Comparison of ENCODE assay signal across 35 cellular contexts in genomic region chr6:103715269-103715668, GRCh38.
"Had no signal": no experiment of that assay in that cellular context is flagged by ENCODE, and none has a peak within 500 bp of the region (broad histone marks: within the 10 kb centered on the region; RNA-seq: fewer than 3 reads in every experiment).

No MANE protein-coding gene starts in this region.

- H3K9me3 Mint-ChIP-seq: activated naive CD4-positive, alpha-beta T cell treated with anti-CD3 and anti-CD28 coated beads for 36 hours; activated T-helper 1 cell treated with anti-CD3 and anti-CD28 coated beads, Interleukin-12 subunit alpha, Interleukin-12 subunit beta, Interleukin-2, Interleukin-4 antibody, amounts not matched to agents 30 ng/mL and 10 ng/mL and 1 ng/mL, durations not matched to agents 14 hours and 24 hours and 36 hours; effector memory CD8-positive, alpha-beta T cell; T-helper 2 cell treated with Interferon-gamma antibody and Interleukin-4, amounts not matched to agents 5 μg/mL and 100 μg/mL, for 36 hours had no signal

- H3K4me1 ChIP-seq: adrenal gland, body of pancreas, esophagus muscularis mucosa, foreskin keratinocyte had no signal

- H3K36me3 ChIP-seq: adrenal gland, esophagus muscularis mucosa, WERI-Rb-1 had no signal

- H3K9me3 ChIP-seq: adrenal gland, body of pancreas, esophagus muscularis mucosa had no signal

- H3K4me3 ChIP-seq: adrenal gland, body of pancreas, esophagus muscularis mucosa had no signal

- DNase-seq: activated B cell treated with CpG ODN at 0.5 μM for 24 hours; activated CD4-positive, alpha-beta T cell treated with anti-CD3 and anti-CD28 coated beads for 48 hours; activated CD4-positive, alpha-beta T cell treated with anti-CD3 and anti-CD28 coated beads, Interleukin-2, amount 50 U/mL, for 1 hour; activated CD4-positive, alpha-beta T cell treated with anti-CD3 and anti-CD28 coated beads, Interleukin-2, amount 50 U/mL, for 48 hours; activated CD8-positive, alpha-beta memory T cell treated with anti-CD3 and anti-CD28 coated beads, Interleukin-2, amount 10 ng/mL, durations not matched to agents 7 days and 5 days; activated CD8-positive, alpha-beta memory T cell treated with anti-CD3 and anti-CD28 coated beads, Interleukin-2, amount 50 U/mL, for 4 hours; activated CD8-positive, alpha-beta T cell treated with anti-CD3 and anti-CD28 coated beads, Interleukin-2, amount 10 ng/mL, durations not matched to agents 7 days and 5 days; activated effector memory CD4-positive, alpha-beta T cell treated with anti-CD3 and anti-CD28 coated beads, Interleukin-2, amount 50 U/mL, for 16 hours; activated naive CD4-positive, alpha-beta T cell treated with anti-CD3 and anti-CD28 coated beads for 36 hours; activated naive CD8-positive, alpha-beta T cell treated with anti-CD3 and anti-CD28 coated beads for 36 hours; activated naive CD8-positive, alpha-beta T cell treated with anti-CD3 and anti-CD28 coated beads, Interleukin-2, amount 50 U/mL, for 24 hours; activated T-cell treated with anti-CD3 and anti-CD28 coated beads, Interleukin-2, amount 50 U/mL, for 1 hour; activated T-cell treated with anti-CD3 and anti-CD28 coated beads, Interleukin-2, amount 50 U/mL, for 48 hours; adrenal gland; amygdala; aorta; body of pancreas; caudate nucleus; cortex of kidney; dermis blood vessel endothelial cell; effector CD4-positive, alpha-beta T cell; effector memory CD8-positive, alpha-beta T cell; erythroblast; foreskin keratinocyte; head of caudate nucleus; T-helper 1 cell; T-helper 17 cell; T1000; WERI-Rb-1 had no signal

- H3K36me3 Mint-ChIP-seq: activated CD8-positive, alpha-beta memory T cell treated with anti-CD3 and anti-CD28 coated beads, Interleukin-2, amount 10 ng/mL, durations not matched to agents 7 days and 5 days; activated naive CD4-positive, alpha-beta T cell treated with anti-CD3 and anti-CD28 coated beads, Interleukin-2, amount 50 U/mL, for 24 hours; activated naive CD8-positive, alpha-beta T cell treated with anti-CD3 and anti-CD28 coated beads for 36 hours had no signal

- H3K27me3 ChIP-seq: adrenal gland, body of pancreas, esophagus muscularis mucosa, foreskin keratinocyte had no signal

- H3K4me3 Mint-ChIP-seq: activated B cell treated with CpG ODN at 0.5 μM for 24 hours; activated CD8-positive, alpha-beta memory T cell treated with anti-CD3 and anti-CD28 coated beads, Interleukin-2, amount 10 ng/mL, durations not matched to agents 7 days and 5 days; activated CD8-positive, alpha-beta T cell treated with anti-CD3 and anti-CD28 coated beads, Interleukin-2, amount 10 ng/mL, durations not matched to agents 7 days and 5 days; activated naive CD4-positive, alpha-beta T cell treated with anti-CD3 and anti-CD28 coated beads for 36 hours; activated naive CD4-positive, alpha-beta T cell treated with anti-CD3 and anti-CD28 coated beads, Interleukin-2, amount 50 U/mL, for 24 hours; activated naive CD8-positive, alpha-beta T cell treated with anti-CD3 and anti-CD28 coated beads for 36 hours; activated naive CD8-positive, alpha-beta T cell treated with anti-CD3 and anti-CD28 coated beads, Interleukin-2, amount 50 U/mL, for 24 hours; activated T-helper 1 cell treated with anti-CD3 and anti-CD28 coated beads, Interleukin-12 subunit alpha, Interleukin-12 subunit beta, Interleukin-2, Interleukin-4 antibody, amounts not matched to agents 30 ng/mL and 10 ng/mL and 1 ng/mL, durations not matched to agents 14 hours and 24 hours and 36 hours; effector memory CD8-positive, alpha-beta T cell; T-helper 17 cell; T-helper 2 cell treated with Interferon-gamma antibody and Interleukin-4, amounts not matched to agents 5 μg/mL and 100 μg/mL, for 36 hours had no signal

- H3K27ac ChIP-seq: adrenal gland, body of pancreas, esophagus muscularis mucosa, foreskin keratinocyte, WERI-Rb-1 had no signal

- H3K4me1 Mint-ChIP-seq: activated B cell treated with CpG ODN at 0.5 μM for 24 hours; activated CD8-positive, alpha-beta memory T cell treated with anti-CD3 and anti-CD28 coated beads, Interleukin-2, amount 10 ng/mL, durations not matched to agents 7 days and 5 days; activated naive CD4-positive, alpha-beta T cell treated with anti-CD3 and anti-CD28 coated beads, Interleukin-2, amount 50 U/mL, for 24 hours; activated naive CD8-positive, alpha-beta T cell treated with anti-CD3 and anti-CD28 coated beads for 36 hours; activated naive CD8-positive, alpha-beta T cell treated with anti-CD3 and anti-CD28 coated beads, Interleukin-2, amount 50 U/mL, for 24 hours; T-helper 17 cell had no signal

- H3K27ac Mint-ChIP-seq: activated B cell treated with CpG ODN at 0.5 μM for 24 hours; activated CD8-positive, alpha-beta memory T cell treated with anti-CD3 and anti-CD28 coated beads, Interleukin-2, amount 10 ng/mL, durations not matched to agents 7 days and 5 days; activated CD8-positive, alpha-beta T cell treated with anti-CD3 and anti-CD28 coated beads, Interleukin-2, amount 10 ng/mL, durations not matched to agents 7 days and 5 days; activated naive CD4-positive, alpha-beta T cell treated with anti-CD3 and anti-CD28 coated beads for 36 hours; activated naive CD4-positive, alpha-beta T cell treated with anti-CD3 and anti-CD28 coated beads, Interleukin-2, amount 50 U/mL, for 24 hours; activated naive CD8-positive, alpha-beta T cell treated with anti-CD3 and anti-CD28 coated beads for 36 hours; activated naive CD8-positive, alpha-beta T cell treated with anti-CD3 and anti-CD28 coated beads, Interleukin-2, amount 50 U/mL, for 24 hours; activated T-helper 1 cell treated with anti-CD3 and anti-CD28 coated beads, Interleukin-12 subunit alpha, Interleukin-12 subunit beta, Interleukin-2, Interleukin-4 antibody, amounts not matched to agents 30 ng/mL and 10 ng/mL and 1 ng/mL, durations not matched to agents 14 hours and 24 hours and 36 hours; activated T-helper 2 cell treated with anti-CD3 and anti-CD28 coated beads, Interferon-gamma antibody, Interleukin-2, Interleukin-4, amounts not matched to agents 10 μg/mL and 5 μg/mL and 100 μg/mL, durations not matched to agents 14 hours and 24 hours and 36 hours; effector memory CD8-positive, alpha-beta T cell; T-helper 17 cell; T-helper 2 cell treated with Interferon-gamma antibody and Interleukin-4, amounts not matched to agents 5 μg/mL and 100 μg/mL, for 36 hours had no signal

- H3K27me3 Mint-ChIP-seq: activated B cell treated with CpG ODN at 0.5 μM for 24 hours; activated CD8-positive, alpha-beta memory T cell treated with anti-CD3 and anti-CD28 coated beads, Interleukin-2, amount 10 ng/mL, durations not matched to agents 7 days and 5 days; activated naive CD4-positive, alpha-beta T cell treated with anti-CD3 and anti-CD28 coated beads, Interleukin-2, amount 50 U/mL, for 24 hours; activated naive CD8-positive, alpha-beta T cell treated with anti-CD3 and anti-CD28 coated beads for 36 hours; activated naive CD8-positive, alpha-beta T cell treated with anti-CD3 and anti-CD28 coated beads, Interleukin-2, amount 50 U/mL, for 24 hours; effector memory CD8-positive, alpha-beta T cell; T-helper 17 cell had no signal

- ATAC-seq: activated CD4-positive, CD25-positive, alpha-beta regulatory T cell treated with anti-CD3 and anti-CD28 coated beads, Interleukin-2, amount 50 U/mL, for 24 hours; activated CD8-positive, alpha-beta memory T cell treated with anti-CD3 and anti-CD28 coated beads, Interleukin-2, amount 10 ng/mL, durations not matched to agents 7 days and 5 days; activated CD8-positive, alpha-beta T cell treated with anti-CD3 and anti-CD28 coated beads, Interleukin-2, amount 10 ng/mL, durations not matched to agents 7 days and 5 days; activated naive CD8-positive, alpha-beta T cell treated with anti-CD3 and anti-CD28 coated beads, Interleukin-2, amount 50 U/mL, for 24 hours; body of pancreas; effector memory CD8-positive, alpha-beta T cell; foreskin keratinocyte; T-helper 17 cell had no signal
